ENCODE assay signal across 17 cellular contexts in the genomic region with DNA sequence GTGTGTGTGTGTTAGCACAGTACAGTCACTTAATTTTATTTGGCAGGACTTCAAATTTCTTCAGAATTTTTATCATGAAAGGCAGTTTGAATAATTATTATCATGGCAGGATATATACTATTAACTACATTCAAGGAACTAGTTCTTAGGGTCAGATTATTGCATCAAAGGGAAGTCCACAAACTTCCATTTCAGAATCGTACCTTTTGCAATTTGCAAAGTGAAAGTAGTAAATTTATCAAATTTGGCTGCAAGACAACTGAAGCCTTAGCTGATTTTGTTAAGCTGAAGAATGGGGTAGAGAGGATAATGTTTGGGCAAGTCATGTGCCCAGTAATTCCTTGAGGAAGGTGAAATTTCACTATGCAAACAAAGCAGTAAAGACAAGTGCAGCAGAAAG.
"Had no signal": no experiment of that assay in that cellular context is flagged by ENCODE, and none has a peak within 500 bp of the region (broad histone marks: within the 10 kb centered on the region; RNA-seq: fewer than 3 reads in every experiment).

No MANE protein-coding gene starts in this region.

- H3K27ac Mint-ChIP-seq: activated CD8-positive, alpha-beta memory T cell treated with anti-CD3 and anti-CD28 coated beads, Interleukin-2, amount 10 ng/mL, durations not matched to agents 7 days and 5 days; activated T-cell treated with anti-CD3 and anti-CD28 coated beads, Interleukin-2, amount 50 U/mL, for 24 hours; T-helper 2 cell treated with Interferon-gamma antibody and Interleukin-4, amounts not matched to agents 5 μg/mL and 100 μg/mL, for 36 hours; type B pancreatic cell had no signal

- H3K27me3 ChIP-seq: esophagus squamous epithelium, foreskin keratinocyte, heart left ventricle, ovary, sigmoid colon had no signal

- H3K4me3 Mint-ChIP-seq: activated CD8-positive, alpha-beta memory T cell treated with anti-CD3 and anti-CD28 coated beads, Interleukin-2, amount 10 ng/mL, durations not matched to agents 7 days and 5 days; activated T-cell treated with anti-CD3 and anti-CD28 coated beads, Interleukin-2, amount 50 U/mL, for 24 hours; T-helper 2 cell treated with Interferon-gamma antibody and Interleukin-4, amounts not matched to agents 5 μg/mL and 100 μg/mL, for 36 hours; type B pancreatic cell had no signal

- H3K4me1 ChIP-seq: sigmoid colon had no signal

- H3K27me3 Mint-ChIP-seq: activated CD8-positive, alpha-beta memory T cell treated with anti-CD3 and anti-CD28 coated beads, Interleukin-2, amount 10 ng/mL, durations not matched to agents 7 days and 5 days; activated T-cell treated with anti-CD3 and anti-CD28 coated beads, Interleukin-2, amount 50 U/mL, for 24 hours; type B pancreatic cell had no signal

- H3K36me3 ChIP-seq: ovary had no signal

- H3K9me3 ChIP-seq: esophagus squamous epithelium, heart left ventricle, left ventricle myocardium inferior, ovary, sigmoid colon had no signal

- H3K4me3 ChIP-seq: esophagus squamous epithelium, heart left ventricle, left ventricle myocardium inferior, ovary, sigmoid colon had no signal

- H3K9me3 Mint-ChIP-seq: activated T-cell treated with anti-CD3 and anti-CD28 coated beads, Interleukin-2, amount 50 U/mL, for 24 hours; T-helper 2 cell treated with Interferon-gamma antibody and Interleukin-4, amounts not matched to agents 5 μg/mL and 100 μg/mL, for 36 hours; type B pancreatic cell had no signal

- ATAC-seq: activated CD8-positive, alpha-beta memory T cell treated with anti-CD3 and anti-CD28 coated beads, Interleukin-2, amount 10 ng/mL, durations not matched to agents 7 days and 5 days; foreskin keratinocyte; heart left ventricle had no signal

- DNase-seq: activated CD4-positive, alpha-beta T cell treated with anti-CD3 and anti-CD28 coated beads, Interleukin-2, amount 50 U/mL, for 4 hours; activated CD4-positive, CD25-positive, alpha-beta regulatory T cell treated with anti-CD3 and anti-CD28 coated beads, Interleukin-2, amount 50 U/mL, for 72 hours; activated CD8-positive, alpha-beta memory T cell treated with anti-CD3 and anti-CD28 coated beads, Interleukin-2, amount 10 ng/mL, durations not matched to agents 7 days and 5 days; activated gamma-delta T cell treated with Interleukin-2 at 50 U/mL for 16 hours; activated T-cell treated with anti-CD3 and anti-CD28 coated beads, Interleukin-2, amount 50 U/mL, for 24 hours; aorta; esophagus squamous epithelium; foreskin keratinocyte; heart left ventricle; islet precursor cell; left ventricle myocardium inferior; mesenchymal stem cell; ovary; sigmoid colon; stimulated activated naive CD4-positive, alpha-beta T cell treated with Interleukin-2 at 50 U/mL for 16 hours had no signal

- H3K27ac ChIP-seq: esophagus squamous epithelium, foreskin keratinocyte, heart left ventricle, left ventricle myocardium inferior, ovary, sigmoid colon had no signal
